Comparison of ENCODE assay signal across 3 cellular contexts in the genomic region with DNA sequence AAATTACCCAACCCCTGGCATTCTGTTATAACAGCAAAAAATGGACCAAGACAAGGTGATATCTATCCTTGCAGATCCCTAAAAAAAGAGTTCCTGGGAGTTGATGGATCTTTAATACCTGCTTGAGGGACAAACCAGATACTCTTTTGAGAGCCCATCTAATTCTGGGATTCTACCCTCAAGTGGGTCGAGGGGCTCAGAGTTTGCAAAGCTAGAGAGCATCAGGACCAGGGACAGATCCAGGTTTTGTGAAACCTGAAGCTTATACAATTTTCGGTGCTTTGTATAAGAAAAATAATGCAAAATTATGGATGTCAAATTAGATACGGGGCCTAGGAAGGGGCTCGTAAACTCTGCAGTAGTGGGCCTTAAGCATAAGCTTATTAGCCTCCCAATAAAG.
A peak's percentile ranks its signal among the peaks of the same experiment; 100 is the strongest.
TF ChIP-seq lines count a peak whose summit lies in the region.

No MANE protein-coding gene starts in this region.

TF ChIP-seq in A549, 52 proteins besides CTCF, POLR2A, EP300 and RAD21 (continued from another document):
- peak; percentile 77; the same call in 1 of the 2 replicates for TF ChIP-seq REST (IDR thresholded peaks at IDR 0.05)

TF ChIP-seq in HCT116, 20 proteins besides CTCF, POLR2A, EP300 and RAD21 (continued from another document):
- TF ChIP-seq REST (IDR thresholded peaks at IDR 0.05; ENCODE audit: low read depth) (peak; percentile 47), TCF7L2 (IDR thresholded peaks at IDR 0.05; ENCODE audit: borderline replicate concordance, extremely low read depth, insufficient read depth, insufficient read length) (no peak), SP1 (IDR thresholded peaks at IDR 0.05; ENCODE audit: low read depth) (no peak), FOSL1 (IDR thresholded peaks at IDR 0.05; ENCODE audit: low read depth) (no peak), ZNF274 (IDR thresholded peaks at IDR 0.05; ENCODE audit: low read depth, low read length) (no peak)

TF ChIP-seq in GM12878, 131 proteins besides CTCF, POLR2A, EP300 and RAD21 (continued from another document):
- TF ChIP-seq REST (IDR thresholded peaks at IDR 0.05; ENCODE audit: low read depth, low read length), result peak; percentile 62; the same call in 1 of the 2 replicates
